1 cellular context compared by ENCODE assay signal in the genomic region with DNA sequence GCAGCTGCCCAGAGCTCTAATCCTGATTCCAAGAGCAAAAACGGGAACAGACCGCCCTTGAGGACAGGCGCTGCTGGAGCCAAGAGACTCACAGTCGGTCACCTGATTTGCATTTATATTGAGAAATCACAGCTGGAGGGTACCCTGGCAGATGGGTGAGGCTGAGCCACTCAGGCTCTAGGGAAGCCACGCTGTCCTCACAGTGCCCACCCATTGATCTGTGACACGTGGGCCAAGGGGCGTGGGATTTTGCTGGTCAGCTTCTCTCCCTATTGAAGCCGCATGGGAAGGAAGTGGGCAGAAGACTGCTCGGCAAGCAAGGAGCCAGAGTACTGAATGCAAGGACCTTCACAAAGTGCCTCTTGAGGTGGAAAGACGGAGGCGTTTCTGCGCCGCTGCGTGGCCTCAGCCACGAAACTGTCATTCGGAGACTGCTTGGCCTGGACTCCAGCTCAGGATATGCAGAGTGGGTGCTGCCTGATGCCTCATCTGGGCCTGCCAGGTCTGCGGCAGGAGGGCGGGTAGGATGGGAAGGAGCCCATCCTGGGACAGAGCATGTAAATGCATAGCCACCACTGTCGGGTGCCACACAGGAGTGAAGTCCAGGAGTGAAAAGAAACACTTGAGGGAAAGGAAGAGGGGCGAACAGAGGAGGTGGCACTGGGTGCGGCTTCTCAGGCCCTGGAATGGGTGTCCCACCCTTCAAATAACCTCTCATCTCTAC.
TF ChIP-seq lines count a peak whose summit lies in the region.

No MANE protein-coding gene starts in this region.

TF ChIP-seq in WTC11, 78 proteins besides CTCF, POLR2A, EP300 and RAD21 (continued from another document):
- TF ChIP-seq ZNF425 (CRISPR knock-in tag; conservative IDR thresholded peaks at IDR 0.05) (no peak), ESRRA (CRISPR knock-in tag; IDR thresholded peaks at IDR 0.05; ENCODE audit: borderline replicate concordance) (no peak), SOX15 (CRISPR knock-in tag; IDR thresholded peaks at IDR 0.05) (no peak), ETV6 (CRISPR knock-in tag; IDR thresholded peaks at IDR 0.05) (no peak), ATF1 (CRISPR knock-in tag; IDR thresholded peaks at IDR 0.05) (no peak), ZNF232 (CRISPR knock-in tag; IDR thresholded peaks at IDR 0.05) (no peak), TCF7 (CRISPR knock-in tag; IDR thresholded peaks at IDR 0.05; ENCODE audit: low read depth) (no peak), E2F4 (CRISPR knock-in tag; IDR thresholded peaks at IDR 0.05; ENCODE audit: borderline replicate concordance, low read depth) (no peak), HMGXB4 (CRISPR knock-in tag; IDR thresholded peaks at IDR 0.05) (no peak), MYBL2 (CRISPR knock-in tag; IDR thresholded peaks at IDR 0.05) (no peak), CREM (CRISPR knock-in tag; IDR thresholded peaks at IDR 0.05) (no peak), AR (CRISPR knock-in tag; IDR thresholded peaks at IDR 0.05) (no peak), OVOL2 (CRISPR knock-in tag; IDR thresholded peaks at IDR 0.05; ENCODE audit: borderline replicate concordance) (no peak), JUN (CRISPR knock-in tag; IDR thresholded peaks at IDR 0.05) (no peak)
- TF ChIP-seq, protein P1, sequence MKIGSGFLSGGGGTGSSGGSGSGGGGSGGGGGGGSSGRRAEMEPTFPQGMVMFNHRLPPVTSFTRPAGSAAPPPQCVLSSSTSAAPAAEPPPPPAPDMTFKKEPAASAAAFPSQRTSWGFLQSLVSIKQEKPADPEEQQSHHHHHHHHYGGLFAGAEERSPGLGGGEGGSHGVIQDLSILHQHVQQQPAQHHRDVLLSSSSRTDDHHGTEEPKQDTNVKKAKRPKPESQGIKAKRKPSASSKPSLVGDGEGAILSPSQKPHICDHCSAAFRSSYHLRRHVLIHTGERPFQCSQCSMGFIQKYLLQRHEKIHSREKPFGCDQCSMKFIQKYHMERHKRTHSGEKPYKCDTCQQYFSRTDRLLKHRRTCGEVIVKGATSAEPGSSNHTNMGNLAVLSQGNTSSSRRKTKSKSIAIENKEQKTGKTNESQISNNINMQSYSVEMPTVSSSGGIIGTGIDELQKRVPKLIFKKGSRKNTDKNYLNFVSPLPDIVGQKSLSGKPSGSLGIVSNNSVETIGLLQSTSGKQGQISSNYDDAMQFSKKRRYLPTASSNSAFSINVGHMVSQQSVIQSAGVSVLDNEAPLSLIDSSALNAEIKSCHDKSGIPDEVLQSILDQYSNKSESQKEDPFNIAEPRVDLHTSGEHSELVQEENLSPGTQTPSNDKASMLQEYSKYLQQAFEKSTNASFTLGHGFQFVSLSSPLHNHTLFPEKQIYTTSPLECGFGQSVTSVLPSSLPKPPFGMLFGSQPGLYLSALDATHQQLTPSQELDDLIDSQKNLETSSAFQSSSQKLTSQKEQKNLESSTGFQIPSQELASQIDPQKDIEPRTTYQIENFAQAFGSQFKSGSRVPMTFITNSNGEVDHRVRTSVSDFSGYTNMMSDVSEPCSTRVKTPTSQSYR (CRISPR knock-in tag; IDR thresholded peaks at IDR 0.05), result no peak
- TF ChIP-seq, protein P2, sequence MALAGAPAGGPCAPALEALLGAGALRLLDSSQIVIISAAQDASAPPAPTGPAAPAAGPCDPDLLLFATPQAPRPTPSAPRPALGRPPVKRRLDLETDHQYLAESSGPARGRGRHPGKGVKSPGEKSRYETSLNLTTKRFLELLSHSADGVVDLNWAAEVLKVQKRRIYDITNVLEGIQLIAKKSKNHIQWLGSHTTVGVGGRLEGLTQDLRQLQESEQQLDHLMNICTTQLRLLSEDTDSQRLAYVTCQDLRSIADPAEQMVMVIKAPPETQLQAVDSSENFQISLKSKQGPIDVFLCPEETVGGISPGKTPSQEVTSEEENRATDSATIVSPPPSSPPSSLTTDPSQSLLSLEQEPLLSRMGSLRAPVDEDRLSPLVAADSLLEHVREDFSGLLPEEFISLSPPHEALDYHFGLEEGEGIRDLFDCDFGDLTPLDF (CRISPR knock-in tag; IDR thresholded peaks at IDR 0.05), result no peak
- TF ChIP-seq, protein P3, sequence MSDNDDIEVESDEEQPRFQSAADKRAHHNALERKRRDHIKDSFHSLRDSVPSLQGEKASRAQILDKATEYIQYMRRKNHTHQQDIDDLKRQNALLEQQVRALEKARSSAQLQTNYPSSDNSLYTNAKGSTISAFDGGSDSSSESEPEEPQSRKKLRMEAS (CRISPR knock-in tag; IDR thresholded peaks at IDR 0.05), result no peak
- TF ChIP-seq, protein P4, sequence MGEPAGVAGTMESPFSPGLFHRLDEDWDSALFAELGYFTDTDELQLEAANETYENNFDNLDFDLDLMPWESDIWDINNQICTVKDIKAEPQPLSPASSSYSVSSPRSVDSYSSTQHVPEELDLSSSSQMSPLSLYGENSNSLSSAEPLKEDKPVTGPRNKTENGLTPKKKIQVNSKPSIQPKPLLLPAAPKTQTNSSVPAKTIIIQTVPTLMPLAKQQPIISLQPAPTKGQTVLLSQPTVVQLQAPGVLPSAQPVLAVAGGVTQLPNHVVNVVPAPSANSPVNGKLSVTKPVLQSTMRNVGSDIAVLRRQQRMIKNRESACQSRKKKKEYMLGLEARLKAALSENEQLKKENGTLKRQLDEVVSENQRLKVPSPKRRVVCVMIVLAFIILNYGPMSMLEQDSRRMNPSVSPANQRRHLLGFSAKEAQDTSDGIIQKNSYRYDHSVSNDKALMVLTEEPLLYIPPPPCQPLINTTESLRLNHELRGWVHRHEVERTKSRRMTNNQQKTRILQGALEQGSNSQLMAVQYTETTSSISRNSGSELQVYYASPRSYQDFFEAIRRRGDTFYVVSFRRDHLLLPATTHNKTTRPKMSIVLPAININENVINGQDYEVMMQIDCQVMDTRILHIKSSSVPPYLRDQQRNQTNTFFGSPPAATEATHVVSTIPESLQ (CRISPR knock-in tag; IDR thresholded peaks at IDR 0.05), result no peak
